7 cellular contexts compared by ENCODE assay signal in the genomic region with DNA sequence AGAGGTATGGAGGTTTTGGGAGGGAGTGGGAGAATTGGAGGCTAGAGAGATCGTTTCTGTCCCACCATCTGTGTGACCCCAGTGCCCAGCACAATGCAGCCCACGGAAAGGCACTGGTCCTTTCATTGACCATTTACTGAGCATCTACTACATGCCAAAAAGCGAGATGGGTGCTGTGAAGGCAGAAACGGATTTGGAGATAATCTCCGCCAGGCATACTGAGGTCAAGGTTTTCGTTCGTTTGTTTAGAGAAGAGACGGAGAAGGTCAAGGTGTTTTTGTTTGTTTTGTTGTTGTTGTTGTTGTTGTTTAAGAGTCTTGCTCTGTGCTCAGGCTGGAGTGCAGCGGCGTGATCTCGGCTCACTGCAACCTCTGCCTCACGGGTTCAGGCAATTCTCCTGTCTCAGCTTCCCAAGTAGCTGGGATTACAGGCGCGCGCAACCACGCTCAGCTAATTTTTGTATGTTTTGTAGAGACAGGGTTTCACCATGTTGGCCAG. TPM values are rescaled to one million over a fixed set of nuclear protein-coding genes. Genes with fewer than 3 reads are reported as not detected.
DNase-seq lines count a peak whose midpoint lies in the region; ATAC-seq and TF ChIP-seq lines count a peak whose summit lies in the region.

No MANE protein-coding gene starts in this region.

- TF ChIP-seq CTCF in stomach (IDR thresholded peaks at IDR 0.05) = no peak

- intact Hi-C loops in stomach (cut with DNase I; ENCODE audit: low total_unique reads) = no loop called here

- TF ChIP-seq POLR2A in stomach (IDR thresholded peaks at IDR 0.05) = no peak

- ATAC-seq in GM19452 (IDR thresholded peaks at IDR 0.05; ENCODE audit: unreplicated experiment) = no peak

- peak overlapping the region; percentile 92 for H3K27ac Mint-ChIP-seq in activated naive CD8-positive, alpha-beta T cell

- no peaks in the 10 kb centered on the region for H3K27me3 ChIP-seq in HUES6 (ENCODE audit: control insufficient read depth, insufficient read depth, low read length)
- H3K27me3 ChIP-seq in iPS-20b (ENCODE audit: insufficient read depth, low read length) = peaks cover 11% of the 10 kb centered on the region; the same call in 1 of the 2 replicates
- no peaks in the 10 kb centered on the region for H3K27me3 ChIP-seq in stomach

- H3K4me1 Mint-ChIP-seq in activated naive CD8-positive, alpha-beta T cell (ENCODE audit: low read depth) = peaks cover 40% of the 10 kb centered on the region

- peak overlapping the region; percentile 98 for H3K4me3 Mint-ChIP-seq in activated naive CD8-positive, alpha-beta T cell

- H3K4me1 ChIP-seq in HUES6 (ENCODE audit: control insufficient read depth, insufficient read depth, low read length) (peaks cover 8% of the 10 kb centered on the region), iPS-20b (ENCODE audit: insufficient read depth, low read length) (no peaks in the 10 kb centered on the region), stomach (peaks cover 11 to 43% (median 32%) of the 10 kb centered on the region in 4 donors)

- no peak for TF ChIP-seq EP300 in stomach (IDR thresholded peaks at IDR 0.05)

- H3K4me3 ChIP-seq in HUES6 (ENCODE audit: low read depth, low read length) = peak overlapping the region; percentile 96
- H3K4me3 ChIP-seq in iPS-20b (ENCODE audit: low read length) = peak overlapping the region; percentile 82
- H3K4me3 ChIP-seq in stomach = peak overlapping the region; percentile 83 to 95 (median 84)

- peaks cover 5% of the 10 kb centered on the region for H3K36me3 Mint-ChIP-seq in activated naive CD8-positive, alpha-beta T cell

- no peaks in the 10 kb centered on the region for H3K27me3 Mint-ChIP-seq in activated naive CD8-positive, alpha-beta T cell

- DNase-seq in stomach (no peak), D341Med (ENCODE audit: low spot score) (no peak)
- DNase-seq in stimulated activated CD4-positive, alpha-beta T cell treated with anti-CD3 and anti-CD28 coated beads, Interleukin-4, amount 100 ng/mL, for 1 hour = no peak

- peak overlapping the region; percentile 89 for H3K9ac ChIP-seq in HUES6 (ENCODE audit: low read length)
- H3K9ac ChIP-seq in iPS-20b (ENCODE audit: low read depth, low read length) = peak overlapping the region; percentile 86; the same call in 1 of the 2 replicates

- peaks cover 2% of the 10 kb centered on the region; the same call in 1 of the 2 replicates for H3K36me3 ChIP-seq in HUES6 (ENCODE audit: control insufficient read depth, insufficient read depth, low read length)
- H3K36me3 ChIP-seq in iPS-20b (ENCODE audit: insufficient read depth, low read depth, low read length) = peaks cover 7% of the 10 kb centered on the region
- H3K36me3 ChIP-seq in stomach = peaks cover 0 to 8% (median 6%) of the 10 kb centered on the region in 4 donors

- no peaks in the 10 kb centered on the region for H3K9me3 Mint-ChIP-seq in activated naive CD8-positive, alpha-beta T cell (ENCODE audit: low read depth)

- H3K27ac ChIP-seq in HUES6 (ENCODE audit: low read depth, low read length) = no peak overlapping the region
- no peak overlapping the region for H3K27ac ChIP-seq in iPS-20b (ENCODE audit: low read length)
- peak overlapping the region in 4 of 5 donors; percentile 89 to 94 (median 92) for H3K27ac ChIP-seq in stomach

- H3K9me3 ChIP-seq in HUES6 (ENCODE audit: control insufficient read depth, insufficient read depth, low read depth, low read length) (no peaks in the 10 kb centered on the region), iPS-20b (ENCODE audit: insufficient read depth, low read depth, low read length) (no peaks in the 10 kb centered on the region), stomach (no peaks in the 10 kb centered on the region)

- WGBS in stomach, 5 donors = 70 to 79% (median 77%) methylated on average over 16 of the region's 16 CpGs

RNA-seq across cellular contexts. Expression of gene ZBTB43, which starts 0.6 kb away (rescaled TPM):
- total RNA-seq in stomach = 100 to 1,000 TPM in 1 of 5 donors, 10 to 100 TPM in 3, 1 to 10 TPM in 1; 2.0 to 114 (median 15.5) TPM
- 1 to 10 TPM; 1.8 to 2.9 (median 2.4) TPM for polyA plus RNA-seq in stomach

RNA-seq across cellular contexts. Expression of gene ZBTB34, which starts 56.2 kb away (rescaled TPM):
- total RNA-seq in stomach = 10 to 100 TPM in 4 of 5 donors, 1 to 10 TPM in 1; 8.5 to 25.7 (median 14.0) TPM
- polyA plus RNA-seq in stomach = 1 to 10 TPM in 2 of 3 donors, under 1 TPM in 1; 0.92 to 1.5 (median 1.5) TPM

Comparison
In these comparisons a context has a peak if more than half of its experiments do, and no peak if none do; other contexts are left out.
1. H3K27ac ChIP-seq: peak in stomach (4 of 5); none in HUES6 (single experiment) and iPS-20b (single experiment).
2. Peak in every context shown above with its lines, with median percentiles within 50 percentile points of each other: H3K4me3 ChIP-seq.